In genomic region chr5:173884402-173885053, GRCh38 we compare ENCODE assay signal across 10 cellular contexts. TPM values are rescaled to one million over a fixed set of nuclear protein-coding genes. Genes with fewer than 3 reads are reported as not detected.
DNase-seq lines count a peak whose midpoint lies in the region; ATAC-seq lines count a peak whose summit lies in the region.
"Had no signal": no experiment of that assay in that cellular context is flagged by ENCODE, and none has a peak within 500 bp of the region (broad histone marks: within the 10 kb centered on the region; RNA-seq: fewer than 3 reads in every experiment).

No MANE protein-coding gene starts in this region.

- no peaks in the 10 kb centered on the region for H3K27me3 ChIP-seq in CD4-positive, alpha-beta memory T cell (ENCODE audit: insufficient read depth, low read length)

- CTCF ChIA-PET in CD4-positive, alpha-beta memory T cell (lab: Charles Lee; ENCODE audit: partially characterized antibody): interaction anchor here (1.2 to 3.0 kb wide), 15 partner anchors 8 to 268 kb away, joined by 3 to 27 read pairs (median 4); partner anchors contain the start of gene BOD1
- CTCF ChIA-PET in activated CD4-positive, alpha-beta T cell treated with anti-CD3 and anti-CD28 coated beads for 36 hours (lab: Charles Lee): interaction anchor here (0.6 to 1.5 kb wide), 6 partner anchors 10 to 150 kb away, joined by 3 to 8 read pairs (median 3); no protein-coding TSS in a partner anchor

- H3K27ac ChIP-seq in CD4-positive, alpha-beta memory T cell (ENCODE audit: low read depth, low read length): peak overlapping the region; percentile 11
- H3K27ac ChIP-seq: prostate gland had no signal

- peaks cover 43 to 62% (median 47%) of the 10 kb centered on the region in 4 donors for H3K4me1 Mint-ChIP-seq in CD4-positive, alpha-beta memory T cell
- peaks cover 47% of the 10 kb centered on the region for H3K4me1 Mint-ChIP-seq in activated CD4-positive, alpha-beta T cell treated with anti-CD3 and anti-CD28 coated beads for 36 hours
- peaks cover 52 to 60% of the 10 kb centered on the region in 2 donors for H3K4me1 Mint-ChIP-seq in immature natural killer cell

- H3K36me3 ChIP-seq in CD4-positive, alpha-beta memory T cell (ENCODE audit: insufficient read depth, low read length): no peaks in the 10 kb centered on the region
- H3K36me3 ChIP-seq: prostate gland had no signal

- H3K9me3 Mint-ChIP-seq in CD4-positive, alpha-beta memory T cell: peaks cover 0 to 5% (median under 1%) of the 10 kb centered on the region in 8 donors
- peaks cover 7% of the 10 kb centered on the region for H3K9me3 Mint-ChIP-seq in activated CD4-positive, alpha-beta T cell treated with anti-CD3 and anti-CD28 coated beads for 36 hours (ENCODE audit: low read depth)
- H3K9me3 Mint-ChIP-seq in immature natural killer cell: no peaks in the 10 kb centered on the region

- H3K4me3 ChIP-seq in CD4-positive, alpha-beta memory T cell (ENCODE audit: low read length in 2 of 2): peak overlapping the region; percentile 7 to 30
- H3K4me3 ChIP-seq: prostate gland had no signal

- H3K27ac Mint-ChIP-seq in CD4-positive, alpha-beta memory T cell: peak overlapping the region; percentile 59 to 93 (median 76)
- H3K27ac Mint-ChIP-seq in activated CD4-positive, alpha-beta T cell treated with anti-CD3 and anti-CD28 coated beads for 36 hours: peak overlapping the region; percentile 21
- H3K27ac Mint-ChIP-seq in immature natural killer cell: peak overlapping the region; percentile 20 to 82 (median 48)

- no peaks in the 10 kb centered on the region for H3K9me3 ChIP-seq in CD4-positive, alpha-beta memory T cell (ENCODE audit: control insufficient read depth in 1 of 2, low read length in 2 of 2)
- H3K9me3 ChIP-seq: prostate gland had no signal

- peak; percentile 61 to 70 (median 65) for DNase-seq in CD4-positive, alpha-beta memory T cell
- DNase-seq in activated CD4-positive, alpha-beta T cell treated with anti-CD3 and anti-CD28 coated beads for 36 hours: peak; percentile 41
- DNase-seq in immature natural killer cell (peak; percentile 20 to 27 (median 25)), HK-2 (ENCODE audit: unreplicated experiment) (no peak), NCI-H526 treated with DMSO at 0.1 percent for 48 hours (lab: John Stamatoyannopoulos, UW) (no peak), DMS 273 (lab: John Stamatoyannopoulos, UW; ENCODE audit: unreplicated experiment) (no peak), NCI-H2081 treated with DMSO at 0.1 percent for 48 hours (lab: John Stamatoyannopoulos, UW) (no peak)
- DNase-seq: NCI-H1105 had no signal

- H3K4me3 Mint-ChIP-seq in CD4-positive, alpha-beta memory T cell: peak overlapping the region; percentile 50 to 78 (median 68)
- H3K4me3 Mint-ChIP-seq in activated CD4-positive, alpha-beta T cell treated with anti-CD3 and anti-CD28 coated beads for 36 hours: no peak overlapping the region
- H3K4me3 Mint-ChIP-seq in immature natural killer cell: peak overlapping the region; percentile 48 to 70 (median 62)

- intact Hi-C loops in CD4-positive, alpha-beta memory T cell (cut with micrococcal nuclease): loop anchor here (1.0 kb wide), 1 partner anchor 34 kb away; no protein-coding TSS in a partner anchor
- intact Hi-C loops in activated CD4-positive, alpha-beta T cell treated with anti-CD3 and anti-CD28 coated beads for 36 hours (cut with DNase I, micrococcal nuclease): loop anchor here in 1 of 2 experiments (10.0 kb wide), 3 partner anchors 740 to 1590 kb away; partner anchors contain the start of genes BNIP1, DUSP1 and SFXN1

- H3K4me1 ChIP-seq in CD4-positive, alpha-beta memory T cell (ENCODE audit: insufficient read depth, low read length): peaks cover 48% of the 10 kb centered on the region
- H3K4me1 ChIP-seq: prostate gland had no signal

- H3K27me3 Mint-ChIP-seq in CD4-positive, alpha-beta memory T cell: no peaks in the 10 kb centered on the region
- no peaks in the 10 kb centered on the region for H3K27me3 Mint-ChIP-seq in activated CD4-positive, alpha-beta T cell treated with anti-CD3 and anti-CD28 coated beads for 36 hours
- H3K27me3 Mint-ChIP-seq in immature natural killer cell (ENCODE audit: low read depth in 3 of 3): peaks cover 0 to 4% (median 0%) of the 10 kb centered on the region in 3 donors

- peak; percentile 21 for ATAC-seq in HG02759 (IDR thresholded peaks at IDR 0.05; ENCODE audit: unreplicated experiment)
- no peak for ATAC-seq in activated CD4-positive, alpha-beta T cell treated with anti-CD3 and anti-CD28 coated beads for 36 hours

- POLR2A ChIA-PET in CD4-positive, alpha-beta memory T cell (lab: Charles Lee; ENCODE audit: partially characterized antibody): interaction anchor here (0.6 to 5.7 kb wide), 10 partner anchors 8 to 269 kb away, joined by 3 to 102 read pairs (median 5); partner anchors contain the start of gene BOD1
- POLR2A ChIA-PET in activated CD4-positive, alpha-beta T cell treated with anti-CD3 and anti-CD28 coated beads for 36 hours (lab: Charles Lee): interaction anchor here (0.6 kb wide), 1 partner anchor 30 kb away, joined by 6 read pairs; no protein-coding TSS in a partner anchor

- H3K36me3 Mint-ChIP-seq in CD4-positive, alpha-beta memory T cell: peaks cover 0 to 7% of the 10 kb centered on the region in 2 donors
- H3K36me3 Mint-ChIP-seq in activated CD4-positive, alpha-beta T cell treated with anti-CD3 and anti-CD28 coated beads for 36 hours (ENCODE audit: low read depth): peaks cover 2% of the 10 kb centered on the region
- peaks cover 0 to 3% (median 0%) of the 10 kb centered on the region in 3 donors for H3K36me3 Mint-ChIP-seq in immature natural killer cell

RNA-seq across cellular contexts. Expression of gene CPEB4, which starts 3.6 kb away (rescaled TPM):
- 10 to 100 TPM; 17.1 to 18.3 TPM for total RNA-seq in CD4-positive, alpha-beta memory T cell
- polyA plus RNA-seq in CD4-positive, alpha-beta memory T cell: 1 to 10 TPM; 1.9 to 6.1 TPM
- 1 to 10 TPM; 5.6 to 8.3 TPM for total RNA-seq in activated CD4-positive, alpha-beta T cell treated with anti-CD3 and anti-CD28 coated beads for 36 hours
- 1 to 10 TPM in 2 of 3 donors, under 1 TPM in 1; 0.51 to 5.9 (median 3.0) TPM for polyA plus RNA-seq in immature natural killer cell

Comparison
In these comparisons a context has a peak if more than half of its experiments do, and no peak if none do; other contexts are left out.
1. DNase-seq: peak in CD4-positive, alpha-beta memory T cell (5 of 5), activated CD4-positive, alpha-beta T cell treated with anti-CD3 and anti-CD28 coated beads for 36 hours (single experiment) and immature natural killer cell (3 of 3); none in HK-2 (single experiment), NCI-H526 treated with DMSO at 0.1 percent for 48 hours (single experiment), DMS 273 (single experiment) and NCI-H2081 treated with DMSO at 0.1 percent for 48 hours (single experiment).
2. H3K27ac Mint-ChIP-seq: peak in every context shown above with its lines; median percentile 76 in CD4-positive, alpha-beta memory T cell; 48 in immature natural killer cell; 21 in activated CD4-positive, alpha-beta T cell treated with anti-CD3 and anti-CD28 coated beads for 36 hours.